1 cellular context compared by ENCODE assay signal in the genomic region with DNA sequence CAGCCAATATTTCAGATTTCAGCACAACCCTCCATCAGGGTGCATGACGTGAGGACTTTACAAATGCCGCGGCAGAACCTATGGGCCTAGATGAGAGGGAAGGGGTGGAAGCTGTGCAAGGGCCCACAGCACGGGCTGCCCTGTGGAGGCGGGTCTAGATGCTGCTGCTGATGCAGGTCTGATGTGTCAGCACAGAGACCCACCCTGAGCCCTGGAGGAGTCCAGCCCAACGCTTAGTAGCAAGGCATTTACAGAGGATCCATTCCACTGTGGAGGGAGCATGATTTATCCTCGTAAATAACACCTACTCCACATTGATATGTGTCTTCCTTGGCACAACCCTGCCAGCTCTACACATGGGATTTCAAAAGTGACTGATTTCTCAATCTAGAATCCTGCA.
TF ChIP-seq lines count a peak whose summit lies in the region.

No MANE protein-coding gene starts in this region.

TF ChIP-seq in SK-N-SH, 30 proteins besides CTCF, POLR2A, EP300 and RAD21:
- TF ChIP-seq JUND (IDR thresholded peaks at IDR 0.05) (no peak), TCF12 (IDR thresholded peaks at IDR 0.05) (no peak), POLR2AphosphoS5 (IDR thresholded peaks at IDR 0.05; ENCODE audit: low read depth, low read length) (no peak), FOXJ3 (CRISPR knock-in tag; IDR thresholded peaks at IDR 0.05) (no peak), FOXM1 (IDR thresholded peaks at IDR 0.05; ENCODE audit: low read depth) (no peak), NRF1 (IDR thresholded peaks at IDR 0.05; ENCODE audit: low read depth, low read length) (no peak), NFIC (IDR thresholded peaks at IDR 0.05; ENCODE audit: borderline replicate concordance) (no peak), GATA2 (CRISPR knock-in tag; IDR thresholded peaks at IDR 0.05) (no peak), GABPA (IDR thresholded peaks at IDR 0.05; ENCODE audit: low read depth) (no peak), RFX5 (IDR thresholded peaks at IDR 0.05; ENCODE audit: low read length) (no peak), TAF1 (IDR thresholded peaks at IDR 0.05; ENCODE audit: borderline replicate concordance, low read depth, low read length) (no peak), RCOR1 (IDR thresholded peaks at IDR 0.05; ENCODE audit: low read length) (no peak)
- TF ChIP-seq, protein P1, sequence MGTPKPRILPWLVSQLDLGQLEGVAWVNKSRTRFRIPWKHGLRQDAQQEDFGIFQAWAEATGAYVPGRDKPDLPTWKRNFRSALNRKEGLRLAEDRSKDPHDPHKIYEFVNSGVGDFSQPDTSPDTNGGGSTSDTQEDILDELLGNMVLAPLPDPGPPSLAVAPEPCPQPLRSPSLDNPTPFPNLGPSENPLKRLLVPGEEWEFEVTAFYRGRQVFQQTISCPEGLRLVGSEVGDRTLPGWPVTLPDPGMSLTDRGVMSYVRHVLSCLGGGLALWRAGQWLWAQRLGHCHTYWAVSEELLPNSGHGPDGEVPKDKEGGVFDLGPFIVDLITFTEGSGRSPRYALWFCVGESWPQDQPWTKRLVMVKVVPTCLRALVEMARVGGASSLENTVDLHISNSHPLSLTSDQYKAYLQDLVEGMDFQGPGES (IDR thresholded peaks at IDR 0.05; ENCODE audit: low read depth, low read length) = no peak
- TF ChIP-seq, protein P2, sequence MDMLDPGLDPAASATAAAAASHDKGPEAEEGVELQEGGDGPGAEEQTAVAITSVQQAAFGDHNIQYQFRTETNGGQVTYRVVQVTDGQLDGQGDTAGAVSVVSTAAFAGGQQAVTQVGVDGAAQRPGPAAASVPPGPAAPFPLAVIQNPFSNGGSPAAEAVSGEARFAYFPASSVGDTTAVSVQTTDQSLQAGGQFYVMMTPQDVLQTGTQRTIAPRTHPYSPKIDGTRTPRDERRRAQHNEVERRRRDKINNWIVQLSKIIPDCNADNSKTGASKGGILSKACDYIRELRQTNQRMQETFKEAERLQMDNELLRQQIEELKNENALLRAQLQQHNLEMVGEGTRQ (IDR thresholded peaks at IDR 0.05; ENCODE audit: borderline replicate concordance, low read depth, low read length) = no peak
- TF ChIP-seq, protein P3, sequence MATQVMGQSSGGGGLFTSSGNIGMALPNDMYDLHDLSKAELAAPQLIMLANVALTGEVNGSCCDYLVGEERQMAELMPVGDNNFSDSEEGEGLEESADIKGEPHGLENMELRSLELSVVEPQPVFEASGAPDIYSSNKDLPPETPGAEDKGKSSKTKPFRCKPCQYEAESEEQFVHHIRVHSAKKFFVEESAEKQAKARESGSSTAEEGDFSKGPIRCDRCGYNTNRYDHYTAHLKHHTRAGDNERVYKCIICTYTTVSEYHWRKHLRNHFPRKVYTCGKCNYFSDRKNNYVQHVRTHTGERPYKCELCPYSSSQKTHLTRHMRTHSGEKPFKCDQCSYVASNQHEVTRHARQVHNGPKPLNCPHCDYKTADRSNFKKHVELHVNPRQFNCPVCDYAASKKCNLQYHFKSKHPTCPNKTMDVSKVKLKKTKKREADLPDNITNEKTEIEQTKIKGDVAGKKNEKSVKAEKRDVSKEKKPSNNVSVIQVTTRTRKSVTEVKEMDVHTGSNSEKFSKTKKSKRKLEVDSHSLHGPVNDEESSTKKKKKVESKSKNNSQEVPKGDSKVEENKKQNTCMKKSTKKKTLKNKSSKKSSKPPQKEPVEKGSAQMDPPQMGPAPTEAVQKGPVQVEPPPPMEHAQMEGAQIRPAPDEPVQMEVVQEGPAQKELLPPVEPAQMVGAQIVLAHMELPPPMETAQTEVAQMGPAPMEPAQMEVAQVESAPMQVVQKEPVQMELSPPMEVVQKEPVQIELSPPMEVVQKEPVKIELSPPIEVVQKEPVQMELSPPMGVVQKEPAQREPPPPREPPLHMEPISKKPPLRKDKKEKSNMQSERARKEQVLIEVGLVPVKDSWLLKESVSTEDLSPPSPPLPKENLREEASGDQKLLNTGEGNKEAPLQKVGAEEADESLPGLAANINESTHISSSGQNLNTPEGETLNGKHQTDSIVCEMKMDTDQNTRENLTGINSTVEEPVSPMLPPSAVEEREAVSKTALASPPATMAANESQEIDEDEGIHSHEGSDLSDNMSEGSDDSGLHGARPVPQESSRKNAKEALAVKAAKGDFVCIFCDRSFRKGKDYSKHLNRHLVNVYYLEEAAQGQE (IDR thresholded peaks at IDR 0.05; ENCODE audit: low read depth, low read length) = no peak
- TF ChIP-seq, protein P4, sequence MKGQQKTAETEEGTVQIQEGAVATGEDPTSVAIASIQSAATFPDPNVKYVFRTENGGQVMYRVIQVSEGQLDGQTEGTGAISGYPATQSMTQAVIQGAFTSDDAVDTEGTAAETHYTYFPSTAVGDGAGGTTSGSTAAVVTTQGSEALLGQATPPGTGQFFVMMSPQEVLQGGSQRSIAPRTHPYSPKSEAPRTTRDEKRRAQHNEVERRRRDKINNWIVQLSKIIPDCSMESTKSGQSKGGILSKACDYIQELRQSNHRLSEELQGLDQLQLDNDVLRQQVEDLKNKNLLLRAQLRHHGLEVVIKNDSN (IDR thresholded peaks at IDR 0.05; ENCODE audit: borderline replicate concordance, low read depth) = no peak
- TF ChIP-seq, protein P5, sequence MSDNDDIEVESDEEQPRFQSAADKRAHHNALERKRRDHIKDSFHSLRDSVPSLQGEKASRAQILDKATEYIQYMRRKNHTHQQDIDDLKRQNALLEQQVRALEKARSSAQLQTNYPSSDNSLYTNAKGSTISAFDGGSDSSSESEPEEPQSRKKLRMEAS (IDR thresholded peaks at IDR 0.05; ENCODE audit: low read depth) = no peak
- TF ChIP-seq, protein P6, sequence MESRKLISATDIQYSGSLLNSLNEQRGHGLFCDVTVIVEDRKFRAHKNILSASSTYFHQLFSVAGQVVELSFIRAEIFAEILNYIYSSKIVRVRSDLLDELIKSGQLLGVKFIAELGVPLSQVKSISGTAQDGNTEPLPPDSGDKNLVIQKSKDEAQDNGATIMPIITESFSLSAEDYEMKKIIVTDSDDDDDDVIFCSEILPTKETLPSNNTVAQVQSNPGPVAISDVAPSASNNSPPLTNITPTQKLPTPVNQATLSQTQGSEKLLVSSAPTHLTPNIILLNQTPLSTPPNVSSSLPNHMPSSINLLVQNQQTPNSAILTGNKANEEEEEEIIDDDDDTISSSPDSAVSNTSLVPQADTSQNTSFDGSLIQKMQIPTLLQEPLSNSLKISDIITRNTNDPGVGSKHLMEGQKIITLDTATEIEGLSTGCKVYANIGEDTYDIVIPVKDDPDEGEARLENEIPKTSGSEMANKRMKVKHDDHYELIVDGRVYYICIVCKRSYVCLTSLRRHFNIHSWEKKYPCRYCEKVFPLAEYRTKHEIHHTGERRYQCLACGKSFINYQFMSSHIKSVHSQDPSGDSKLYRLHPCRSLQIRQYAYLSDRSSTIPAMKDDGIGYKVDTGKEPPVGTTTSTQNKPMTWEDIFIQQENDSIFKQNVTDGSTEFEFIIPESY (IDR thresholded peaks at IDR 0.05; ENCODE audit: borderline replicate concordance, low read depth) = no peak
- TF ChIP-seq, protein P7, sequence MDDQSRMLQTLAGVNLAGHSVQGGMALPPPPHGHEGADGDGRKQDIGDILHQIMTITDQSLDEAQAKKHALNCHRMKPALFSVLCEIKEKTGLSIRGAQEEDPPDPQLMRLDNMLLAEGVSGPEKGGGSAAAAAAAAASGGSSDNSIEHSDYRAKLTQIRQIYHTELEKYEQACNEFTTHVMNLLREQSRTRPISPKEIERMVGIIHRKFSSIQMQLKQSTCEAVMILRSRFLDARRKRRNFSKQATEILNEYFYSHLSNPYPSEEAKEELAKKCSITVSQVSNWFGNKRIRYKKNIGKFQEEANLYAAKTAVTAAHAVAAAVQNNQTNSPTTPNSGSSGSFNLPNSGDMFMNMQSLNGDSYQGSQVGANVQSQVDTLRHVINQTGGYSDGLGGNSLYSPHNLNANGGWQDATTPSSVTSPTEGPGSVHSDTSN (IDR thresholded peaks at IDR 0.05) = no peak
